ENCODE assay signal across 1 cellular context in the genomic region with DNA sequence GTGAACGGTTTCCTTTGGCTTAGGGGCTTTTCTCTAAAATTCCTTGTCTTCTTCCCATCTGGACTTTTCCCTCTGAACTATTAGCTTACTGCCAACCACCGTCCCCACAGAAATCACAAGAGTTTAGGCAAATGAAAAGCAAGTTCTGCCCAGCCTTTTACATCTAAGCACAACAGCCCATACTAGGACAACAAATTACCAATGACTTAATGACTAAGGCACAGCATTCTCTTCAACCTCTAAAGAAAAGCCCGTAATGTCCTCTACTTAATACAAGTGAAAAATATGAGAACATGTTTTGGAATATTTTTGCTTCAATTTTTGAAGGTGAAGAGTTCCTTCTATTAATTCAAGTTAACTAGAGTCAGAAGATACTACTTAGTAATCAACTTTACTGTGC.
TF ChIP-seq lines count a peak whose summit lies in the region.

No MANE protein-coding gene starts in this region.

TF ChIP-seq in GM12878, 131 proteins besides CTCF, POLR2A, EP300 and RAD21:
- TF ChIP-seq, protein P1, sequence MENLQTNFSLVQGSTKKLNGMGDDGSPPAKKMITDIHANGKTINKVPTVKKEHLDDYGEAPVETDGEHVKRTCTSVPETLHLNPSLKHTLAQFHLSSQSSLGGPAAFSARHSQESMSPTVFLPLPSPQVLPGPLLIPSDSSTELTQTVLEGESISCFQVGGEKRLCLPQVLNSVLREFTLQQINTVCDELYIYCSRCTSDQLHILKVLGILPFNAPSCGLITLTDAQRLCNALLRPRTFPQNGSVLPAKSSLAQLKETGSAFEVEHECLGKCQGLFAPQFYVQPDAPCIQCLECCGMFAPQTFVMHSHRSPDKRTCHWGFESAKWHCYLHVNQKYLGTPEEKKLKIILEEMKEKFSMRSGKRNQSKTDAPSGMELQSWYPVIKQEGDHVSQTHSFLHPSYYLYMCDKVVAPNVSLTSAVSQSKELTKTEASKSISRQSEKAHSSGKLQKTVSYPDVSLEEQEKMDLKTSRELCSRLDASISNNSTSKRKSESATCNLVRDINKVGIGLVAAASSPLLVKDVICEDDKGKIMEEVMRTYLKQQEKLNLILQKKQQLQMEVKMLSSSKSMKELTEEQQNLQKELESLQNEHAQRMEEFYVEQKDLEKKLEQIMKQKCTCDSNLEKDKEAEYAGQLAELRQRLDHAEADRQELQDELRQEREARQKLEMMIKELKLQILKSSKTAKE (IDR thresholded peaks at IDR 0.05; ENCODE audit: low read depth, poor library complexity, severe bottlenecking) = no peak
- TF ChIP-seq BMI1 (IDR thresholded peaks at IDR 0.05; ENCODE audit: borderline replicate concordance) = 0 out of 2 replicates have a peak, but pooled peaks have one; percentile 8
- no peak for TF ChIP-seq RBBP5 (conservative IDR thresholded peaks at IDR 0.05)
